11 cellular contexts compared by ENCODE assay signal in genomic region chr20:44585042-44585968, GRCh38. TPM values are rescaled to one million over a fixed set of nuclear protein-coding genes. Genes with fewer than 3 reads are reported as not detected.
DNase-seq lines count a peak whose midpoint lies in the region; ATAC-seq and TF ChIP-seq lines count a peak whose summit lies in the region.
"Had no signal": no experiment of that assay in that cellular context is flagged by ENCODE, and none has a peak within 500 bp of the region (broad histone marks: within the 10 kb centered on the region; RNA-seq: fewer than 3 reads in every experiment).

No MANE protein-coding gene starts in this region.

- in situ Hi-C loops in IMR-90 (cut with MboI; ENCODE audit: low sequenced_read_pairs) = no loop called here

- H3K79me1 ChIP-seq in IMR-90 (ENCODE audit: low read depth in 1 of 2, low read length in 2 of 2) = peaks cover 15 to 73% of the 10 kb centered on the region in 2 experiments; a peak in 3 of 4 replicates

- peak overlapping the region; percentile 26 for H2BK20ac ChIP-seq in IMR-90 (ENCODE audit: low read depth, low read length)

- H2BK15ac ChIP-seq in IMR-90 (ENCODE audit: low read depth, low read length) = no peak overlapping the region; the same call in 2 of the 3 replicates

- peaks cover 3% of the 10 kb centered on the region; the same call in 1 of the 2 replicates for H4K20me1 ChIP-seq in IMR-90 (ENCODE audit: insufficient read depth, low read length)

- no peak overlapping the region for H2BK5ac ChIP-seq in IMR-90 (ENCODE audit: low read depth, low read length, poor library complexity, severe bottlenecking)

- peak overlapping the region; percentile 38; the same call in 1 of the 2 replicates for H4K91ac ChIP-seq in IMR-90 (ENCODE audit: insufficient read depth, low read depth, low read length)

- no peak overlapping the region for H3K9ac ChIP-seq in IMR-90 (ENCODE audit: low read depth, low read length)

- peak overlapping the region; percentile 85 for H3K14ac ChIP-seq in IMR-90 (replicated peaks; ENCODE audit: low read depth, low read length)

- no TSS peak for BruUV-seq in IMR-90 (replicated peaks; lab: Mats Ljungman, UMichigan)

- TF ChIP-seq RAD21 in IMR-90 (IDR thresholded peaks at IDR 0.05; ENCODE audit: low read length) = no peak

- no peak overlapping the region for H3K56ac ChIP-seq in IMR-90 (ENCODE audit: extremely low read depth, insufficient read depth, low read length)

- TF ChIP-seq CTCF in IMR-90 (conservative IDR thresholded peaks at IDR 0.05; ENCODE audit: low read depth, low read length) (no peak), spleen (IDR thresholded peaks at IDR 0.05 in 8 of 11, conservative IDR thresholded peaks at IDR 0.05 in 3 of 11) (no peak)

- no peak overlapping the region for H3K27ac ChIP-seq in IMR-90 (ENCODE audit: insufficient read depth, low read length)
- H3K27ac ChIP-seq in spleen = peak overlapping the region; percentile 22 to 91 (median 84)

- no peak overlapping the region for H2AFZ ChIP-seq in IMR-90 (replicated peaks; ENCODE audit: low read length, poor library complexity)

- H3K9me3 ChIP-seq in IMR-90 (ENCODE audit: control insufficient read depth, insufficient read depth, low read length) (no peaks in the 10 kb centered on the region), spleen (no peaks in the 10 kb centered on the region)

- H3K4me3 ChIP-seq in IMR-90 (ENCODE audit: insufficient read depth, low read depth, low read length) (no peak overlapping the region), spleen (peak overlapping the region in 3 of 8 donors; percentile 4 to 64 (median 34))

- ATAC-seq in GM18868 (IDR thresholded peaks at IDR 0.05; ENCODE audit: unreplicated experiment) (peak; percentile 37), IMR-90 (ENCODE audit: low read depth) (no peak), HG03139 (IDR thresholded peaks at IDR 0.05; ENCODE audit: unreplicated experiment) (no peak), HG02884 (IDR thresholded peaks at IDR 0.05; ENCODE audit: unreplicated experiment) (no peak), GM21576 (IDR thresholded peaks at IDR 0.05; ENCODE audit: unreplicated experiment) (no peak)

- H3K27me3 ChIP-seq in IMR-90 (ENCODE audit: control insufficient read depth, insufficient read depth, low read length) = no peaks in the 10 kb centered on the region
- no peaks in the 10 kb centered on the region for H3K27me3 ChIP-seq in spleen (replicated peaks in 1 of 7)

- 89% methylated on average over 3 of the region's 7 CpGs; no CpG with 5 or more reads in 1 of the 2 experiments for WGBS in IMR-90 (ENCODE audit: extremely low coverage in 2 of 2, insufficient read length in 1 of 2), 2 experiments
- 62 to 82% (median 76%) methylated on average over 7 of the region's 7 CpGs for WGBS in spleen, 5 donors

- no peak overlapping the region for H4K5ac ChIP-seq in IMR-90 (ENCODE audit: low read depth, low read length)

- H3K9me1 ChIP-seq in IMR-90 (ENCODE audit: insufficient read depth, low read length) = peaks cover 34% of the 10 kb centered on the region

- no peak for TF ChIP-seq POLR2A in IMR-90 (IDR thresholded peaks at IDR 0.05; ENCODE audit: low read depth, low read length)
- no peak for TF ChIP-seq POLR2A in erythroblast (IDR thresholded peaks at IDR 0.05; ENCODE audit: low read length)
- peak in 1 of 3 donors; percentile 13 for TF ChIP-seq POLR2A in spleen (IDR thresholded peaks at IDR 0.05)

- DNase-seq in IMR-90 (no peak), erythroblast (lab: John Stamatoyannopoulos, UW) (peak; percentile 19 to 30), spleen (no peak)
- DNase-seq: activated CD4-positive, alpha-beta T cell treated with anti-CD3 and anti-CD28 coated beads for 4 hours; DMS53; effector memory CD4-positive, alpha-beta T cell; NCI-H1694 had no signal

- 0 out of 4 replicates have a peak overlapping the region, but pooled peaks of 1 of the 2 experiments have one; percentile 6 for H4K8ac ChIP-seq in IMR-90 (ENCODE audit: low read depth in 2 of 2, low read length in 2 of 2)

- CTCF ChIA-PET in IMR-90 (lab: Yijun Ruan, JAX) = interaction anchor here (1.0 kb wide), 1 partner anchor 25 kb away, joined by 4 read pairs; no protein-coding TSS in a partner anchor

- peak overlapping the region; percentile 89 for H2AK5ac ChIP-seq in IMR-90 (ENCODE audit: low read depth, low read length)

- POLR2A ChIA-PET in IMR-90 (lab: Charles Lee; ENCODE audit: unreplicated experiment) = no interaction called here

- no peak overlapping the region for H3K18ac ChIP-seq in IMR-90 (ENCODE audit: low read depth, low read length)

- dilution Hi-C loops in IMR-90 (cut with HindIII; ENCODE audit: low sequenced_read_pairs, unreplicated experiment) = no loop called here

- H3K4me2 ChIP-seq in IMR-90 (ENCODE audit: low read depth, low read length) = no peak overlapping the region

- H3K4ac ChIP-seq in IMR-90 (ENCODE audit: low read depth, low read length) = peak overlapping the region; percentile 27; the same call in 1 of the 2 replicates

- H3K4me1 ChIP-seq in IMR-90 (ENCODE audit: control insufficient read depth, insufficient read depth, low read length) (peaks cover 21% of the 10 kb centered on the region), spleen (peaks cover 24 to 100% (median 77%) of the 10 kb centered on the region in 6 donors)

- peaks cover 4% of the 10 kb centered on the region for H3K36me3 ChIP-seq in IMR-90 (ENCODE audit: control insufficient read depth, insufficient read depth, low read length)
- H3K36me3 ChIP-seq in spleen = peaks cover 0 to 8% (median 3%) of the 10 kb centered on the region in 6 donors

- intact Hi-C loops in IMR-90 (cut with micrococcal nuclease) = no loop called here
- intact Hi-C loops in spleen (cut with DNase I; ENCODE audit: low total_unique reads) = no loop called here

- H2BK120ac ChIP-seq in IMR-90 (ENCODE audit: low read depth, low read length) = peak overlapping the region; percentile 22; the same call in 1 of the 2 replicates

- peak overlapping the region; percentile 63; the same call in 1 of the 2 replicates for H3K23ac ChIP-seq in IMR-90 (ENCODE audit: low read depth, low read length)

- H2AK9ac ChIP-seq in IMR-90 (replicated peaks; ENCODE audit: low read depth, low read length, poor library complexity) = no peak overlapping the region

TF ChIP-seq in IMR-90, 13 proteins besides CTCF, POLR2A, EP300 and RAD21:
- TF ChIP-seq SMC3 (IDR thresholded peaks at IDR 0.05; ENCODE audit: low read depth, low read length) (no peak), MAFK (IDR thresholded peaks at IDR 0.05; ENCODE audit: low read depth, low read length) (no peak), FOS (IDR thresholded peaks at IDR 0.05; ENCODE audit: low read depth, low read length) (no peak), NFE2L2 (IDR thresholded peaks at IDR 0.05; ENCODE audit: low read depth, low read length) (no peak), MAZ (IDR thresholded peaks at IDR 0.05; ENCODE audit: borderline replicate concordance, low read depth, low read length) (no peak), BHLHE40 (IDR thresholded peaks at IDR 0.05; ENCODE audit: low read depth, low read length) (no peak), RFX5 (IDR thresholded peaks at IDR 0.05; ENCODE audit: low read depth, low read length) (no peak), USF2 (IDR thresholded peaks at IDR 0.05; ENCODE audit: low read depth, low read length) (no peak), CHD1 (IDR thresholded peaks at IDR 0.05; ENCODE audit: low read depth, low read length) (no peak), ELK1 (IDR thresholded peaks at IDR 0.05; ENCODE audit: borderline replicate concordance, low read depth, low read length) (no peak), MXI1 (IDR thresholded peaks at IDR 0.05; ENCODE audit: borderline replicate concordance, low read depth, low read length) (no peak), RCOR1 (IDR thresholded peaks at IDR 0.05; ENCODE audit: insufficient replicate concordance, low read length) (no peak), CEBPB (IDR thresholded peaks at IDR 0.05; ENCODE audit: low read depth, low read length) (no peak)

RNA-seq across cellular contexts. Expression of gene PKIG, which starts 2.9 kb away (rescaled TPM):
- 69.4 and 78.3 TPM in 2 replicates for total RNA-seq in IMR-90 (2012; rRNA removed)
- 89.6 and 91.2 TPM in 2 replicates for polyA plus RNA-seq in IMR-90 (2012; rRNA removed)
- polyA plus RNA-seq in IMR-90 (2012; cell fraction: cytosol; rRNA removed) = 107 and 152 TPM in 2 replicates
- polyA plus RNA-seq in IMR-90 (2012; cell fraction: nucleus; rRNA removed; ENCODE audit: low replicate concordance) = 30.7 and 43.9 TPM in 2 replicates
- total RNA-seq in spleen = 10 to 100 TPM; 37.5 to 82.6 (median 47.6) TPM
- polyA plus RNA-seq in spleen = 10 to 100 TPM; 64.6 to 82.1 (median 74.9) TPM

Comparison
In these comparisons a context has a peak if more than half of its experiments do, and no peak if none do; other contexts are left out.
1. DNase-seq: peak in erythroblast (2 of 2); none in IMR-90 (single experiment) and spleen (single experiment).